1 cellular context compared by ENCODE assay signal in genomic region chr3:35908366-35909232, GRCh38.
TF ChIP-seq lines count a peak whose summit lies in the region.

No MANE protein-coding gene starts in this region.

TF ChIP-seq in GM12878, 131 proteins besides CTCF, POLR2A, EP300 and RAD21 (continued from another document):
- no peak for TF ChIP-seq E2F4 (IDR thresholded peaks at IDR 0.05; ENCODE audit: low read depth, low read length)
- TF ChIP-seq IRF4 (IDR thresholded peaks at IDR 0.05; ENCODE audit: low read depth, low read length): no peak
- no peak for TF ChIP-seq RELB (IDR thresholded peaks at IDR 0.05; ENCODE audit: low read depth)
- TF ChIP-seq NFXL1 (IDR thresholded peaks at IDR 0.05; ENCODE audit: borderline replicate concordance): no peak
- no peak for TF ChIP-seq HDAC2 (IDR thresholded peaks at IDR 0.05)
- no peak for TF ChIP-seq SMAD5 (IDR thresholded peaks at IDR 0.05; ENCODE audit: low read depth)
- no peak for TF ChIP-seq CEBPB (IDR thresholded peaks at IDR 0.05; ENCODE audit: borderline replicate concordance in 1 of 2, low read depth in 2 of 2, low read length in 2 of 2)
- no peak for TF ChIP-seq SUZ12 (IDR thresholded peaks at IDR 0.05; ENCODE audit: unreplicated experiment)
- no peak for TF ChIP-seq MYC (IDR thresholded peaks at IDR 0.05; ENCODE audit: insufficient read depth, insufficient read length, insufficient replicate concordance, low read length, severe bottlenecking)
- TF ChIP-seq MLLT1 (IDR thresholded peaks at IDR 0.05): no peak
- peak; percentile 62; the same call in 1 of the 2 replicates for TF ChIP-seq SMC3 (IDR thresholded peaks at IDR 0.05; ENCODE audit: borderline replicate concordance, low read length)
- no peak for TF ChIP-seq ZNF24 (IDR thresholded peaks at IDR 0.05)
